Comparison of ENCODE assay signal across 8 cellular contexts in genomic region chr16:84186685-84187437, GRCh38. TPM values are rescaled to one million over a fixed set of nuclear protein-coding genes. Genes with fewer than 3 reads are reported as not detected.
DNase-seq lines count a peak whose midpoint lies in the region; ATAC-seq, FAIRE-seq and TF ChIP-seq lines count a peak whose summit lies in the region.

A gene with protein sequence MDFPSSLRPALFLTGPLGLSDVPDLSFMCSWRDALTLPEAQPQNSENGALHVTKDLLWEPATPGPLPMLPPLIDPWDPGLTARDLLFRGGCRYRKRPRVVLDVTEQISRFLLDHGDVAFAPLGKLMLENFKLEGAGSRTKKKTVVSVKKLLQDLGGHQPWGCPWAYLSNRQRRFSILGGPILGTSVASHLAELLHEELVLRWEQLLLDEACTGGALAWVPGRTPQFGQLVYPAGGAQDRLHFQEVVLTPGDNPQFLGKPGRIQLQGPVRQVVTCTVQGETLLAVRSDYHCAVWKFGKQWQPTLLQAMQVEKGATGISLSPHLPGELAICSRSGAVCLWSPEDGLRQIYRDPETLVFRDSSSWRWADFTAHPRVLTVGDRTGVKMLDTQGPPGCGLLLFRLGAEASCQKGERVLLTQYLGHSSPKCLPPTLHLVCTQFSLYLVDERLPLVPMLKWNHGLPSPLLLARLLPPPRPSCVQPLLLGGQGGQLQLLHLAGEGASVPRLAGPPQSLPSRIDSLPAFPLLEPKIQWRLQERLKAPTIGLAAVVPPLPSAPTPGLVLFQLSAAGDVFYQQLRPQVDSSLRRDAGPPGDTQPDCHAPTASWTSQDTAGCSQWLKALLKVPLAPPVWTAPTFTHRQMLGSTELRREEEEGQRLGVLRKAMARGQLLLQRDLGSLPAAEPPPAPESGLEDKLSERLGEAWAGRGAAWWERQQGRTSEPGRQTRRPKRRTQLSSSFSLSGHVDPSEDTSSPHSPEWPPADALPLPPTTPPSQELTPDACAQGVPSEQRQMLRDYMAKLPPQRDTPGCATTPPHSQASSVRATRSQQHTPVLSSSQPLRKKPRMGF (minus strand): TSS chr16:84187057. CDS start chr16:84184988, 2,069 bp downstream.

- peak within 1 kb of the TSS; percentile 82 for H3K27ac Mint-ChIP-seq in T-helper 1 cell treated with Interleukin-12 subunit alpha and Interleukin-12 subunit beta and Interleukin-4 antibody, amounts not matched to agents 30 μg/mL and 1 μg/mL, for 36 hours

- peak within 1 kb of the TSS; percentile 92 for H3K27ac ChIP-seq in left ventricle myocardium inferior (replicated peaks)
- peak within 1 kb of the TSS; percentile 50 to 54 for H3K27ac ChIP-seq in prostate gland
- H3K27ac ChIP-seq in urinary bladder (ENCODE audit: low read depth), result peak within 1 kb of the TSS; percentile 19

- peaks cover 52% of the 10 kb centered on the region for H3K4me1 ChIP-seq in left ventricle myocardium inferior
- H3K4me1 ChIP-seq in prostate gland (replicated peaks), result no peaks in the 10 kb centered on the region
- no peaks in the 10 kb centered on the region for H3K4me1 ChIP-seq in urinary bladder (ENCODE audit: insufficient read depth)

- TF ChIP-seq CTCF in left ventricle myocardium inferior (IDR thresholded peaks at IDR 0.05; ENCODE audit: borderline replicate concordance) (peak; percentile 97), prostate gland (IDR thresholded peaks at IDR 0.05) (peak; percentile 98 to 99 (median 98))

- H3K9me3 ChIP-seq in left ventricle myocardium inferior (replicated peaks) (no peaks in the 10 kb centered on the region), prostate gland (no peaks in the 10 kb centered on the region)

- H3K27me3 ChIP-seq in left ventricle myocardium inferior (ENCODE audit: low read depth) (no peaks in the 10 kb centered on the region), prostate gland (replicated peaks; ENCODE audit: insufficient read depth) (no peaks in the 10 kb centered on the region)

- no peaks in the 10 kb centered on the region for H3K9me3 Mint-ChIP-seq in T-helper 1 cell treated with Interleukin-12 subunit alpha and Interleukin-12 subunit beta and Interleukin-4 antibody, amounts not matched to agents 30 μg/mL and 1 μg/mL, for 36 hours

- H3K27me3 Mint-ChIP-seq in T-helper 1 cell treated with Interleukin-12 subunit alpha and Interleukin-12 subunit beta and Interleukin-4 antibody, amounts not matched to agents 30 μg/mL and 1 μg/mL, for 36 hours (ENCODE audit: low read depth), result no peaks in the 10 kb centered on the region

- peak; percentile 97 for ATAC-seq in HG02852 (IDR thresholded peaks at IDR 0.05; ENCODE audit: unreplicated experiment)

- H3K36me3 Mint-ChIP-seq in T-helper 1 cell treated with Interleukin-12 subunit alpha and Interleukin-12 subunit beta and Interleukin-4 antibody, amounts not matched to agents 30 μg/mL and 1 μg/mL, for 36 hours (ENCODE audit: low read depth), result peaks cover 7% of the 10 kb centered on the region

- TF ChIP-seq POLR2A in GM12892 (IDR thresholded peaks at IDR 0.05; ENCODE audit: low read depth, low read length), result peak; percentile 83
- peak; percentile 33 for TF ChIP-seq POLR2A in prostate gland (IDR thresholded peaks at IDR 0.05)

- H3K36me3 ChIP-seq in left ventricle myocardium inferior (peaks cover 19% of the 10 kb centered on the region), prostate gland (peaks cover 0 to 5% of the 10 kb centered on the region in 2 donors), urinary bladder (ENCODE audit: insufficient read depth) (peaks cover 4% of the 10 kb centered on the region)

- intact Hi-C loops in left ventricle myocardium inferior (cut with micrococcal nuclease) (loop anchor here (10.0 kb wide), 2 partner anchors 102 to 232 kb away; partner anchors contain the start of gene OSGIN1), prostate gland (cut with DNase I) (loop anchor here (5.0 kb wide), 1 partner anchor 300 kb away; no protein-coding TSS in a partner anchor)

- FAIRE-seq in GM12892 (lab: Jason Lieb, UNC), result peak; percentile 90

- H3K4me1 Mint-ChIP-seq in T-helper 1 cell treated with Interleukin-12 subunit alpha and Interleukin-12 subunit beta and Interleukin-4 antibody, amounts not matched to agents 30 μg/mL and 1 μg/mL, for 36 hours (ENCODE audit: low read depth), result peaks cover 16% of the 10 kb centered on the region

- peak; percentile 99 for DNase-seq in GM12892 (ENCODE audit: insufficient read length)
- DNase-seq in NCI-H146 (lab: John Stamatoyannopoulos, UW), result peak; percentile 90
- peak; percentile 83 for DNase-seq in amniotic stem cell (lab: John Stamatoyannopoulos, UW)
- DNase-seq in left ventricle myocardium inferior, result peak; percentile 93
- peak; percentile 89 for DNase-seq in prostate gland (ENCODE audit: low spot score)

- 3% methylated on average over 39 of the region's 55 CpGs for WGBS in prostate gland
- 2% methylated on average over 55 of the region's 55 CpGs for WGBS in urinary bladder

- peak within 1 kb of the TSS; percentile 90 for H3K4me3 Mint-ChIP-seq in T-helper 1 cell treated with Interleukin-12 subunit alpha and Interleukin-12 subunit beta and Interleukin-4 antibody, amounts not matched to agents 30 μg/mL and 1 μg/mL, for 36 hours

- H3K4me3 ChIP-seq in left ventricle myocardium inferior (peak within 1 kb of the TSS; percentile 93), prostate gland (peak within 1 kb of the TSS; percentile 74 to 83), urinary bladder (ENCODE audit: low read depth, low read length) (peak within 1 kb of the TSS; percentile 67)

RNA-seq across cellular contexts. Expression of the gene that starts here (rescaled TPM):
- polyA plus RNA-seq in GM12892 (2012; ENCODE audit: missing spikeins), result 15.1 TPM
- total RNA-seq in left ventricle myocardium inferior, result 29.0 TPM
- total RNA-seq in prostate gland, result 10 to 100 TPM; 53.4 to 87.9 TPM
- 24.4 TPM for total RNA-seq in urinary bladder
- 39.3 TPM for polyA plus RNA-seq in urinary bladder

Comparison
In these comparisons a context has a peak if more than half of its experiments do, and no peak if none do; other contexts are left out.
1. Peak in every context shown above with its lines: DNase-seq, ATAC-seq, H3K4me3 ChIP-seq and H3K27ac ChIP-seq.
2. H3K27ac ChIP-seq: peak in every context shown above with its lines; median percentile 92 in left ventricle myocardium inferior; 52 in prostate gland; 19 in urinary bladder.